Comparison of ENCODE assay signal across 1 cellular context in the genomic region with DNA sequence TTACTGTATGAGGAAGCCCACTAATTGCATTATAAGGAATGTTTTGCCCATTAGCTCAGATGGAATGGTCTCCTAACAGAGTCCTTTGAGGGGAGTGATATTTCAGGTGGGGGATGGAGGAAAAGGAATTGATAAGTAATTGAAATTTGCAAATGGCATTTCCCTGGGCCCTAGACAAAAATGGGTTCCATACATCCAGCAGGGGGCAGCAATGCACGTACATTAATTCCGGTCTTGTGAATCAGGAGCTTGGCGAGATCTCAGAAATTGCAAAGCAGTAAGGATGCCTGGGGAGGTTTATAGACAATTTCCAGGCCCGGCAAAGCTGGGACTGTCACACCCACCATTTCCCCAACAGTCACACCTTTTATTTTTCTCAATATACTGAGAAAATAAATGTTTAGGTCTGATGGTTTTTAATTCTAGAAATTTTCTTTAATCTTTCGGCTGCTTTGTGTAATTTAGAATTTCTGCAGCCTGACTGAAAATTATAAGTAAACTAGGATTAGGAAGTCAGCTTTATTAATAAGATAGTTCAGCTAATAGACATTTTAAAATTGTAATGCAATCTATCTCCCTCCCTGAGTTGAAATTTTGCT.
TF ChIP-seq lines count a peak whose summit lies in the region.

No MANE protein-coding gene starts in this region.

TF ChIP-seq in IMR-90, 13 proteins besides CTCF, POLR2A, EP300 and RAD21 (continued from another document):
- TF ChIP-seq CHD1 (IDR thresholded peaks at IDR 0.05; ENCODE audit: low read depth, low read length) = no peak
